14 cellular contexts compared by ENCODE assay signal in genomic region chr11:130839950-130840666, GRCh38.
DNase-seq lines count a peak whose midpoint lies in the region; ATAC-seq and TF ChIP-seq lines count a peak whose summit lies in the region.
"Had no signal": no experiment of that assay in that cellular context is flagged by ENCODE, and none has a peak within 500 bp of the region (broad histone marks: within the 10 kb centered on the region; RNA-seq: fewer than 3 reads in every experiment).

No MANE protein-coding gene starts in this region.

- no peaks in the 10 kb centered on the region for H3K4me1 Mint-ChIP-seq in activated CD4-positive, alpha-beta T cell treated with anti-CD3 and anti-CD28 coated beads for 36 hours
- H3K4me1 Mint-ChIP-seq: activated CD4-positive, alpha-beta memory T cell treated with anti-CD3 and anti-CD28 coated beads, Interleukin-2, amount 10 ng/mL, durations not matched to agents 7 days and 5 days had no signal

- H3K4me3 ChIP-seq in right atrium auricular region (no peak overlapping the region), coronary artery (no peak overlapping the region), mesenchymal stem cell (ENCODE audit: insufficient read depth in 1 of 2, low read depth in 1 of 2, low read length in 2 of 2) (peak overlapping the region in 1 of 2 experiments; percentile 73), adrenal gland (no peak overlapping the region)
- H3K4me3 ChIP-seq: HAP-1 had no signal

- H3K79me1 ChIP-seq in mesenchymal stem cell (replicated peaks; ENCODE audit: low read length, poor library complexity, severe bottlenecking): no peaks in the 10 kb centered on the region

- peak; percentile 75 for ATAC-seq in Right ventricle myocardium superior (ENCODE audit: poor library complexity)
- no peak for ATAC-seq in activated CD4-positive, alpha-beta T cell treated with anti-CD3 and anti-CD28 coated beads for 36 hours

- TF ChIP-seq CTCF in right atrium auricular region (IDR thresholded peaks at IDR 0.05): no peak
- TF ChIP-seq CTCF in coronary artery (IDR thresholded peaks at IDR 0.05): no peak
- no peak for TF ChIP-seq CTCF in adrenal gland (IDR thresholded peaks at IDR 0.05)

- H2BK12ac ChIP-seq in mesenchymal stem cell (ENCODE audit: low read length in 2 of 2): no peak overlapping the region

- CTCF ChIA-PET in activated CD4-positive, alpha-beta T cell treated with anti-CD3 and anti-CD28 coated beads for 36 hours (lab: Charles Lee): interaction anchor here (1.9 kb wide), 1 partner anchor 19 kb away, joined by 5 read pairs; no protein-coding TSS in a partner anchor

- no peak overlapping the region for H2BK5ac ChIP-seq in mesenchymal stem cell (ENCODE audit: low read depth, low read length, poor library complexity, severe bottlenecking)

- TF ChIP-seq POLR2A in adrenal gland (IDR thresholded peaks at IDR 0.05): no peak

- no peak overlapping the region for H2BK120ac ChIP-seq in mesenchymal stem cell (ENCODE audit: low read depth, low read length)

- H3K4me1 ChIP-seq in right atrium auricular region: no peaks in the 10 kb centered on the region
- no peaks in the 10 kb centered on the region for H3K4me1 ChIP-seq in mesenchymal stem cell (ENCODE audit: control insufficient read depth, insufficient read depth, low read depth, low read length)
- H3K4me1 ChIP-seq in adrenal gland (replicated peaks in 1 of 2): no peaks in the 10 kb centered on the region
- H3K4me1 ChIP-seq: HAP-1 had no signal

- H3K36me3 ChIP-seq in right atrium auricular region (no peaks in the 10 kb centered on the region), mesenchymal stem cell (ENCODE audit: control insufficient read depth in 1 of 2, insufficient read depth in 2 of 2, low read depth in 1 of 2, low read length in 2 of 2) (no peaks in the 10 kb centered on the region), adrenal gland (replicated peaks in 1 of 2) (no peaks in the 10 kb centered on the region)
- H3K36me3 ChIP-seq: HAP-1 had no signal

- H4K91ac ChIP-seq in mesenchymal stem cell (ENCODE audit: low read length): no peak overlapping the region

- WGBS in mesenchymal stem cell: 18% methylated on average over 3 of the region's 3 CpGs
- 14 to 42% (median 26%) methylated on average over 3 of the region's 3 CpGs for WGBS in adrenal gland, 4 donors

- H2AFZ ChIP-seq in mesenchymal stem cell (ENCODE audit: low read depth, low read length): no peak overlapping the region

- POLR2A ChIA-PET in activated CD4-positive, alpha-beta T cell treated with anti-CD3 and anti-CD28 coated beads for 36 hours (lab: Charles Lee): no interaction called here

- H3K9me3 Mint-ChIP-seq in activated CD4-positive, alpha-beta T cell treated with anti-CD3 and anti-CD28 coated beads for 36 hours (ENCODE audit: low read depth): peaks cover 17% of the 10 kb centered on the region
- H3K9me3 Mint-ChIP-seq: activated CD4-positive, alpha-beta memory T cell treated with anti-CD3 and anti-CD28 coated beads, Interleukin-2, amount 10 ng/mL, durations not matched to agents 7 days and 5 days had no signal

- peak overlapping the region; percentile 77 for H3K9ac ChIP-seq in mesenchymal stem cell (ENCODE audit: low read length)

- peaks cover 0 to 10% of the 10 kb centered on the region in 2 donors for H3K9me3 ChIP-seq in right atrium auricular region
- peaks cover 2% of the 10 kb centered on the region for H3K9me3 ChIP-seq in mesenchymal stem cell (ENCODE audit: control insufficient read depth, low read length)
- peaks cover 0 to 9% (median 0%) of the 10 kb centered on the region in 3 donors for H3K9me3 ChIP-seq in adrenal gland (replicated peaks in 1 of 3)
- H3K9me3 ChIP-seq: HAP-1 had no signal

- H3K36me3 Mint-ChIP-seq in activated CD4-positive, alpha-beta T cell treated with anti-CD3 and anti-CD28 coated beads for 36 hours (ENCODE audit: low read depth): peaks cover 2% of the 10 kb centered on the region

- H3K27ac Mint-ChIP-seq in activated CD4-positive, alpha-beta T cell treated with anti-CD3 and anti-CD28 coated beads for 36 hours: no peak overlapping the region
- H3K27ac Mint-ChIP-seq: activated CD4-positive, alpha-beta memory T cell treated with anti-CD3 and anti-CD28 coated beads, Interleukin-2, amount 10 ng/mL, durations not matched to agents 7 days and 5 days; activated T-helper 1 cell treated with anti-CD3 and anti-CD28 coated beads, Interleukin-12 subunit alpha, Interleukin-12 subunit beta, Interleukin-2, Interleukin-4 antibody, amounts not matched to agents 30 ng/mL and 10 ng/mL and 1 ng/mL, durations not matched to agents 14 hours and 24 hours and 36 hours had no signal

- H3K14ac ChIP-seq in mesenchymal stem cell (ENCODE audit: low read length in 2 of 2): no peak overlapping the region

- no peak overlapping the region for H3K23ac ChIP-seq in mesenchymal stem cell (ENCODE audit: low read length in 2 of 2)

- H3K4me2 ChIP-seq in mesenchymal stem cell (ENCODE audit: low read length, poor library complexity, severe bottlenecking): no peak overlapping the region

- H3K27me3 Mint-ChIP-seq in activated CD4-positive, alpha-beta T cell treated with anti-CD3 and anti-CD28 coated beads for 36 hours: peaks cover 19% of the 10 kb centered on the region

- no peak overlapping the region for H4K8ac ChIP-seq in mesenchymal stem cell (ENCODE audit: low read length)

- DNase-seq in Right ventricle myocardium superior (no peak), right atrium auricular region (ENCODE audit: low spot score) (no peak), coronary artery (ENCODE audit: low spot score) (no peak), mesenchymal stem cell (peak; percentile 77), kidney tubule cell (ENCODE audit: low spot score) (no peak), adrenal gland (no peak), posterior cingulate gyrus (no peak)
- no peak for DNase-seq in activated CD4-positive, alpha-beta T cell treated with anti-CD3 and anti-CD28 coated beads for 36 hours
- DNase-seq: ACHN; activated CD4-positive, alpha-beta memory T cell treated with anti-CD3 and anti-CD28 coated beads, Interleukin-2, amount 10 ng/mL, durations not matched to agents 7 days and 5 days; midbrain; NCI-H1105 had no signal

- no peak overlapping the region for H2AK5ac ChIP-seq in mesenchymal stem cell (ENCODE audit: low read length, severe bottlenecking)

- H3K4me3 Mint-ChIP-seq in activated CD4-positive, alpha-beta T cell treated with anti-CD3 and anti-CD28 coated beads for 36 hours: no peak overlapping the region
- H3K4me3 Mint-ChIP-seq: activated CD4-positive, alpha-beta memory T cell treated with anti-CD3 and anti-CD28 coated beads, Interleukin-2, amount 10 ng/mL, durations not matched to agents 7 days and 5 days; activated T-helper 1 cell treated with anti-CD3 and anti-CD28 coated beads, Interleukin-12 subunit alpha, Interleukin-12 subunit beta, Interleukin-2, Interleukin-4 antibody, amounts not matched to agents 30 ng/mL and 10 ng/mL and 1 ng/mL, durations not matched to agents 14 hours and 24 hours and 36 hours had no signal

- no peak overlapping the region for H3K4ac ChIP-seq in mesenchymal stem cell (ENCODE audit: low read depth in 1 of 2, low read length in 2 of 2)

- no peak overlapping the region for H2BK15ac ChIP-seq in mesenchymal stem cell (ENCODE audit: low read depth, poor library complexity, severe bottlenecking)

- H3K27me3 ChIP-seq in right atrium auricular region: no peaks in the 10 kb centered on the region
- H3K27me3 ChIP-seq in mesenchymal stem cell (ENCODE audit: control insufficient read depth in 1 of 2, insufficient read depth in 1 of 2, low read length in 2 of 2): no peaks in the 10 kb centered on the region
- H3K27me3 ChIP-seq in adrenal gland: no peaks in the 10 kb centered on the region

- intact Hi-C loops in Right ventricle myocardium superior (cut with DNase I) (no loop called here), adrenal gland (cut with DNase I) (no loop called here), posterior cingulate gyrus (cut with DNase I) (no loop called here)
- intact Hi-C loops in activated CD4-positive, alpha-beta T cell treated with anti-CD3 and anti-CD28 coated beads for 36 hours (cut with DNase I, micrococcal nuclease): loop anchor here in 1 of 2 experiments (10.0 kb wide), 1 partner anchor 685 kb away; no protein-coding TSS in a partner anchor

- H3K27ac ChIP-seq in right atrium auricular region (no peak overlapping the region), coronary artery (peak overlapping the region; percentile 49 to 55), mesenchymal stem cell (ENCODE audit: low read length, poor library complexity, severe bottlenecking) (no peak overlapping the region), adrenal gland (peak overlapping the region in 1 of 5 donors; percentile 1)

- peak overlapping the region in 1 of 2 experiments; percentile 61 for H3K18ac ChIP-seq in mesenchymal stem cell (ENCODE audit: low read depth in 1 of 2, low read length in 2 of 2)

Comparison
In these comparisons a context has a peak if more than half of its experiments do, and no peak if none do; other contexts are left out.
1. H3K27ac ChIP-seq: peak in coronary artery (2 of 2); none in right atrium auricular region (0 of 2) and mesenchymal stem cell (single experiment).